14 cellular contexts compared by ENCODE assay signal in the genomic region with DNA sequence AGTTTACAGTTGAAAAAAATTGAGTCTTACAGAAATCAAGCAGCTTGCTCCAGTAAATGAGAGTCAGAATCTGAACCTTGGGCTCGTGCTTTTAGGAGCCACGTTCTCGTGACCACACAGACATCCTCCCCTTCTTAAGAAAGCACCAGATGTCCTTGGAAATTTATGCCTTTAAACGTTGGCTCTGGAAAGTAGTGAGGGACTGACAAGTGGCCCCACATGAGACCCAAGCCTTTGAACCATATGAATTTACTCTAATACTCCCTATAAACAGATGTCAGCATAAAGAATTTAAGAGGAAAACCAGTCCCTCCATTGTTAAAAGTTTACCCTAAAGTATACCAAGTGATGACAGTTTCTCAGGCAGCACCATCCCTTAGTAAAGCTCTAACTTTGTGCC.
"Had no signal": no experiment of that assay in that cellular context is flagged by ENCODE, and none has a peak within 500 bp of the region (broad histone marks: within the 10 kb centered on the region; RNA-seq: fewer than 3 reads in every experiment).

No MANE protein-coding gene starts in this region.

- H3K4me3 ChIP-seq: left lung, pancreas had no signal

- H3K9me3 ChIP-seq: left lung, pancreas had no signal

- ATAC-seq: foreskin keratinocyte, left lung, pancreas, SK-N-SH treated with all-trans-retinoic acid at 6 μM for 48 hours, T-cell had no signal

- H3K36me3 ChIP-seq: left lung, pancreas had no signal

- DNase-seq: activated B cell treated with CpG ODN at 0.5 μM for 24 hours; activated CD4-positive, alpha-beta memory T cell treated with anti-CD3 and anti-CD28 coated beads for 36 hours; activated CD4-positive, alpha-beta T cell treated with anti-CD3 and anti-CD28 coated beads for 4 hours; activated T-cell treated with anti-CD3 and anti-CD28 coated beads for 4 hours; effector memory CD4-positive, alpha-beta T cell; foreskin keratinocyte; left lung; naive B cell; pancreas; stimulated activated naive CD4-positive, alpha-beta T cell; T-cell; trophoblast cell had no signal

- H3K4me1 ChIP-seq: foreskin keratinocyte, left lung, pancreas had no signal

- FAIRE-seq: keratinocyte had no signal

- H3K27ac ChIP-seq: foreskin keratinocyte, left lung, pancreas had no signal

- H3K27me3 ChIP-seq: foreskin keratinocyte, left lung, pancreas had no signal
